1 cellular context compared by ENCODE assay signal in the genomic region with DNA sequence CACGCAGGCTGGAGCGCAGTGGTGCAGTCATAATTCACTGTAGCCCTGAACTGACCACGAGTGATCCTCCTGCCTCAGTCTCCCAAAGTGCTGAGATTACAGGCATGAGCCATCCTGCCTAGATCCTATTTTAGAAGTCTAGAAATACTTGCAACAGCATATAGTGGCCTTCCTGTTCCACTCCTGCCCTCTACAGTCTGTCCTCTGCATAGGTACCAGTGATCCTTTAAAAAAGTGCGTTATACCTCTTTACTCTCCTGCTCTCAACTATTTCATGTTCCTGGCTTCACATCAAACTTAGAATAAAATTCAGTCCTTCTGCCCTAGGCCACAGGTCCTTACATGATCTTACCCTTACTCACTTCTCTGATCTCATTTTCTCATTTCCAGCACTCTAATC.
TF ChIP-seq lines count a peak whose summit lies in the region.

No MANE protein-coding gene starts in this region.

TF ChIP-seq in WTC11, 78 proteins besides CTCF, POLR2A, EP300 and RAD21 (continued from another document):
- TF ChIP-seq GABPB1 (CRISPR knock-in tag; IDR thresholded peaks at IDR 0.05) (no peak), TP53 (CRISPR knock-in tag; IDR thresholded peaks at IDR 0.05) (no peak), EMX1 (CRISPR knock-in tag; IDR thresholded peaks at IDR 0.05) (no peak)
- TF ChIP-seq, protein P1, sequence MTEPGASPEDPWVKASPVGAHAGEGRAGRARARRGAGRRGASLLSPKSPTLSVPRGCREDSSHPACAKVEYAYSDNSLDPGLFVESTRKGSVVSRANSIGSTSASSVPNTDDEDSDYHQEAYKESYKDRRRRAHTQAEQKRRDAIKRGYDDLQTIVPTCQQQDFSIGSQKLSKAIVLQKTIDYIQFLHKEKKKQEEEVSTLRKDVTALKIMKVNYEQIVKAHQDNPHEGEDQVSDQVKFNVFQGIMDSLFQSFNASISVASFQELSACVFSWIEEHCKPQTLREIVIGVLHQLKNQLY (CRISPR knock-in tag; IDR thresholded peaks at IDR 0.05) = no peak
- TF ChIP-seq, protein P2, sequence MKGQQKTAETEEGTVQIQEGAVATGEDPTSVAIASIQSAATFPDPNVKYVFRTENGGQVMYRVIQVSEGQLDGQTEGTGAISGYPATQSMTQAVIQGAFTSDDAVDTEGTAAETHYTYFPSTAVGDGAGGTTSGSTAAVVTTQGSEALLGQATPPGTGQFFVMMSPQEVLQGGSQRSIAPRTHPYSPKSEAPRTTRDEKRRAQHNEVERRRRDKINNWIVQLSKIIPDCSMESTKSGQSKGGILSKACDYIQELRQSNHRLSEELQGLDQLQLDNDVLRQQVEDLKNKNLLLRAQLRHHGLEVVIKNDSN (CRISPR knock-in tag; IDR thresholded peaks at IDR 0.05) = no peak
- TF ChIP-seq, protein P3, sequence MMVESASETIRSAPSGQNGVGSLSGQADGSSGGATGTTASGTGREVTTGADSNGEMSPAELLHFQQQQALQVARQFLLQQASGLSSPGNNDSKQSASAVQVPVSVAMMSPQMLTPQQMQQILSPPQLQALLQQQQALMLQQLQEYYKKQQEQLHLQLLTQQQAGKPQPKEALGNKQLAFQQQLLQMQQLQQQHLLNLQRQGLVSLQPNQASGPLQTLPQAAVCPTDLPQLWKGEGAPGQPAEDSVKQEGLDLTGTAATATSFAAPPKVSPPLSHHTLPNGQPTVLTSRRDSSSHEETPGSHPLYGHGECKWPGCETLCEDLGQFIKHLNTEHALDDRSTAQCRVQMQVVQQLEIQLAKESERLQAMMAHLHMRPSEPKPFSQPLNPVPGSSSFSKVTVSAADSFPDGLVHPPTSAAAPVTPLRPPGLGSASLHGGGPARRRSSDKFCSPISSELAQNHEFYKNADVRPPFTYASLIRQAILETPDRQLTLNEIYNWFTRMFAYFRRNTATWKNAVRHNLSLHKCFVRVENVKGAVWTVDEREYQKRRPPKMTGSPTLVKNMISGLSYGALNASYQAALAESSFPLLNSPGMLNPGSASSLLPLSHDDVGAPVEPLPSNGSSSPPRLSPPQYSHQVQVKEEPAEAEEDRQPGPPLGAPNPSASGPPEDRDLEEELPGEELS (CRISPR knock-in tag; IDR thresholded peaks at IDR 0.05) = no peak
TF ChIP-seq in WTC11: peak in this region for 0.
